ENCODE assay signal across 1 cellular context in genomic region chr20:24066075-24066700, GRCh38.
TF ChIP-seq lines count a peak whose summit lies in the region.

No MANE protein-coding gene starts in this region.

TF ChIP-seq in GM23338, 12 proteins besides CTCF, POLR2A, EP300 and RAD21 (continued from another document):
- TF ChIP-seq REST (IDR thresholded peaks at IDR 0.05; ENCODE audit: unreplicated experiment) (no peak), EZH2 (IDR thresholded peaks at IDR 0.05; ENCODE audit: low read depth, unreplicated experiment) (no peak)
